ENCODE assay signal across 8 cellular contexts in the genomic region with DNA sequence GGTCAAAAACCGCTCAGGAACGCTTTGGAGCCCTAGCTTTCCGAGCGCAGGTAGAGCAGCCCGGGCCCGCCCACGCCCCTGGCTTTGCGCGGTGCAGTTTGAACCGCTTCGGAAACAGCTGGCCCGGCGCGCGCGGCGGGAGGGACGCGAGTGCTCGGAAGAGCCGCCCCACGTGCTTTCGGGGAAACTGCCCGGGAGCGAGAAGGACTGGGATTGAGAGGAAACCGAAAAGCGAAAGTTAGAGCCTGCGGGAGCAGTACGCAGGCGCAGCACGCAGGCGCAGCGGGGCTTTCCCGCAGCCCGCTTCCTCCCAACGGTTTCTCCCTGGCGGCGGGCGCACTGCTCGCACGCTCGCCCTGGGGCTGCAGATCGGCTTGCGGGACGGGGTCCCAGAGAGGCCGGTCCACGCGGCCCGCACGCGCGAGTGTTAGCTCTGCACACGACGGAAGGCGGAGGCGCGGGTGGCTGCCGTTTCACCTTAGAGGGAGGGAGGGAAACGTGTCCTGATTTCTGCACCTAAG. TPM values are rescaled to one million over a fixed set of nuclear protein-coding genes. Genes with fewer than 3 reads are reported as not detected.
DNase-seq lines count a peak whose midpoint lies in the region; ATAC-seq and TF ChIP-seq lines count a peak whose summit lies in the region.

No MANE protein-coding gene starts in this region.

- H3K4me3 ChIP-seq in ovary: peak overlapping the region; percentile 75
- peak overlapping the region; percentile 27 to 75 (median 66) for H3K4me3 ChIP-seq in thyroid gland (replicated peaks in 1 of 3)

- TF ChIP-seq CTCF in GM10248 (IDR thresholded peaks at IDR 0.05; ENCODE audit: control extremely low read depth, extremely low read depth, low read depth, missing control alignments): no peak
- peak in 2 of 3 donors; percentile 10 to 34 for TF ChIP-seq CTCF in ovary (IDR thresholded peaks at IDR 0.05)
- peak in 2 of 6 experiments; percentile 33 to 39 for TF ChIP-seq CTCF in thyroid gland (IDR thresholded peaks at IDR 0.05)

- peaks cover 6 to 19% of the 10 kb centered on the region in 2 donors for H3K36me3 Mint-ChIP-seq in activated naive CD4-positive, alpha-beta T cell treated with anti-CD3 and anti-CD28 coated beads, Interleukin-2, amount 50 U/mL, for 72 hours

- peak; percentile 73 for ATAC-seq in HG02588 (IDR thresholded peaks at IDR 0.05; ENCODE audit: unreplicated experiment)
- ATAC-seq in activated naive CD4-positive, alpha-beta T cell treated with anti-CD3 and anti-CD28 coated beads, Interleukin-2, amount 50 U/mL, for 72 hours: peak; percentile 69 to 77

- peak; percentile 99 for TF ChIP-seq EP300 in ovary (IDR thresholded peaks at IDR 0.05)

- H3K27me3 ChIP-seq in ovary (no peaks in the 10 kb centered on the region), thyroid gland (no peaks in the 10 kb centered on the region)

- H3K36me3 ChIP-seq in ovary: no peaks in the 10 kb centered on the region
- H3K36me3 ChIP-seq in thyroid gland: no peaks in the 10 kb centered on the region

- H3K4me1 ChIP-seq in ovary (ENCODE audit: insufficient read depth) (peaks cover 3% of the 10 kb centered on the region), thyroid gland (peaks cover 0 to 6% of the 10 kb centered on the region in 2 donors)

- peak; percentile 93 for DNase-seq in GM10248 (ENCODE audit: extremely low spot score)
- DNase-seq in NCI-H1048 (lab: John Stamatoyannopoulos, UW): peak; percentile 88
- peak; percentile 94 for DNase-seq in SK-N-DZ (ENCODE audit: low spot score)
- DNase-seq in activated naive CD4-positive, alpha-beta T cell treated with anti-CD3 and anti-CD28 coated beads, Interleukin-2, amount 50 U/mL, for 72 hours (ENCODE audit: low spot score in 2 of 2): peak; percentile 97 to 98
- peak; percentile 78 to 97 (median 93) for DNase-seq in head of caudate nucleus
- peak; percentile 90 to 97 (median 93) for DNase-seq in ovary
- peak; percentile 94 to 95 for DNase-seq in thyroid gland

- peaks cover 11 to 12% of the 10 kb centered on the region in 2 donors for H3K9me3 Mint-ChIP-seq in activated naive CD4-positive, alpha-beta T cell treated with anti-CD3 and anti-CD28 coated beads, Interleukin-2, amount 50 U/mL, for 72 hours

- intact Hi-C loops in head of caudate nucleus (cut with DNase I): no loop called here
- intact Hi-C loops in ovary (cut with DNase I): loop anchor here in 1 of 4 donors (10.0 kb wide), 1 partner anchor 235 kb away; no protein-coding TSS in a partner anchor
- intact Hi-C loops in thyroid gland (cut with DNase I): no loop called here

- TF ChIP-seq POLR2A in ovary (IDR thresholded peaks at IDR 0.05): peak; percentile 59
- TF ChIP-seq POLR2A in thyroid gland (IDR thresholded peaks at IDR 0.05): peak; percentile 46 to 89

- CTCF ChIA-PET in GM10248 (lab: Yijun Ruan, JAX): interaction anchor here (1.5 kb wide), 1 partner anchor 32 kb away, joined by 5 read pairs; no protein-coding TSS in a partner anchor

- WGBS in ovary, 3 donors: 0 to 1% (median 0%) methylated on average over 59 of the region's 59 CpGs
- WGBS in thyroid gland, 2 donors: 1% methylated on average over 45 to 52 of the region's 59 CpGs

- H3K9me3 ChIP-seq in ovary (no peaks in the 10 kb centered on the region), thyroid gland (no peaks in the 10 kb centered on the region)

- H3K27ac ChIP-seq in ovary: peak overlapping the region; percentile 33 to 67
- H3K27ac ChIP-seq in thyroid gland: peak overlapping the region; percentile 76 to 83 (median 79)

- H3K27ac Mint-ChIP-seq in activated naive CD4-positive, alpha-beta T cell treated with anti-CD3 and anti-CD28 coated beads, Interleukin-2, amount 50 U/mL, for 72 hours: no peak overlapping the region

- POLR2A ChIA-PET in GM10248 (lab: Yijun Ruan, JAX): no interaction called here

RNA-seq across cellular contexts. Expression of a gene that starts 6.3 kb away (rescaled TPM):
- 16.8 and 18.2 TPM in 2 replicates for polyA plus RNA-seq in SK-N-DZ (2014; cell fraction: cytosol; rRNA removed)
- 7.2 and 9.4 TPM in 2 replicates for polyA plus RNA-seq in SK-N-DZ (2014; cell fraction: nucleus; rRNA removed)
- total RNA-seq in activated naive CD4-positive, alpha-beta T cell treated with anti-CD3 and anti-CD28 coated beads, Interleukin-2, amount 50 U/mL, for 72 hours: 100 to 1,000 TPM; 230 to 510 TPM
- total RNA-seq in ovary (10 to 100 TPM; 27.3 to 57.6 (median 46.4) TPM), thyroid gland (10 to 100 TPM; 38.0 to 87.7 (median 61.3) TPM)
- polyA plus RNA-seq in ovary: 10 to 100 TPM; 30.5 to 89.2 TPM

Comparison
In these comparisons a context has a peak if more than half of its experiments do, and no peak if none do; other contexts are left out.
1. Peak in every context shown above with its lines: DNase-seq, ATAC-seq, H3K4me3 ChIP-seq and H3K27ac ChIP-seq.